Comparison of ENCODE assay signal across 21 cellular contexts in genomic region chr7:131845573-131846337, GRCh38.
DNase-seq lines count a peak whose midpoint lies in the region; ATAC-seq and TF ChIP-seq lines count a peak whose summit lies in the region.
"Had no signal": no experiment of that assay in that cellular context is flagged by ENCODE, and none has a peak within 500 bp of the region (broad histone marks: within the 10 kb centered on the region; RNA-seq: fewer than 3 reads in every experiment).

No MANE protein-coding gene starts in this region.

- H3K4me1 Mint-ChIP-seq in nephron, result peaks cover 56% of the 10 kb centered on the region
- no peaks in the 10 kb centered on the region for H3K4me1 Mint-ChIP-seq in activated CD8-positive, alpha-beta T cell treated with anti-CD3 and anti-CD28 coated beads for 36 hours (ENCODE audit: low read depth)
- H3K4me1 Mint-ChIP-seq: IgD-negative memory B cell had no signal

- intact Hi-C loops in activated CD8-positive, alpha-beta T cell treated with anti-CD3 and anti-CD28 coated beads for 36 hours (cut with micrococcal nuclease), result loop anchor here (5.0 kb wide), 1 partner anchor 158 kb away; no protein-coding TSS in a partner anchor

- peaks cover 12% of the 10 kb centered on the region for H3K27me3 Mint-ChIP-seq in nephron (ENCODE audit: low read depth)
- H3K27me3 Mint-ChIP-seq in activated CD8-positive, alpha-beta T cell treated with anti-CD3 and anti-CD28 coated beads for 36 hours, result no peaks in the 10 kb centered on the region

- H3K36me3 Mint-ChIP-seq in nephron (ENCODE audit: low read depth), result no peaks in the 10 kb centered on the region
- H3K36me3 Mint-ChIP-seq in activated CD8-positive, alpha-beta T cell treated with anti-CD3 and anti-CD28 coated beads for 36 hours (ENCODE audit: low read depth), result no peaks in the 10 kb centered on the region
- H3K36me3 Mint-ChIP-seq in activated naive CD4-positive, alpha-beta T cell treated with anti-CD3 and anti-CD28 coated beads, Interleukin-2, amount 50 U/mL, for 72 hours, result no peaks in the 10 kb centered on the region
- H3K36me3 Mint-ChIP-seq: IgD-negative memory B cell had no signal

- no peak for ATAC-seq in activated CD8-positive, alpha-beta T cell treated with anti-CD3 and anti-CD28 coated beads for 36 hours
- ATAC-seq in activated naive CD4-positive, alpha-beta T cell treated with anti-CD3 and anti-CD28 coated beads, Interleukin-2, amount 50 U/mL, for 72 hours, result no peak

- CTCF ChIA-PET in activated CD8-positive, alpha-beta T cell treated with anti-CD3 and anti-CD28 coated beads for 36 hours (lab: Charles Lee), result interaction anchor here (1.5 to 2.6 kb wide), 2 partner anchors 13 to 15 kb away, joined by 6 read pairs; no protein-coding TSS in a partner anchor

- no peak overlapping the region for H3K4me3 Mint-ChIP-seq in nephron
- H3K4me3 Mint-ChIP-seq in activated CD8-positive, alpha-beta T cell treated with anti-CD3 and anti-CD28 coated beads for 36 hours, result no peak overlapping the region
- H3K4me3 Mint-ChIP-seq: CD4-positive, alpha-beta T cell; IgD-negative memory B cell; T-helper 1 cell treated with Interleukin-12 subunit alpha and Interleukin-12 subunit beta and Interleukin-4 antibody, amounts not matched to agents 30 μg/mL and 1 μg/mL, for 36 hours had no signal

- POLR2A ChIA-PET in activated CD8-positive, alpha-beta T cell treated with anti-CD3 and anti-CD28 coated beads for 36 hours (lab: Charles Lee), result no interaction called here

- peaks cover 3% of the 10 kb centered on the region for H3K9me3 Mint-ChIP-seq in nephron
- no peaks in the 10 kb centered on the region for H3K9me3 Mint-ChIP-seq in activated CD8-positive, alpha-beta T cell treated with anti-CD3 and anti-CD28 coated beads for 36 hours
- H3K9me3 Mint-ChIP-seq in activated naive CD4-positive, alpha-beta T cell treated with anti-CD3 and anti-CD28 coated beads, Interleukin-2, amount 50 U/mL, for 72 hours, result no peaks in the 10 kb centered on the region
- H3K9me3 Mint-ChIP-seq: CD4-positive, alpha-beta T cell; T-helper 1 cell treated with Interleukin-12 subunit alpha and Interleukin-12 subunit beta and Interleukin-4 antibody, amounts not matched to agents 30 μg/mL and 1 μg/mL, for 36 hours had no signal

- DNase-seq in NCI-H1417 (lab: John Stamatoyannopoulos, UW) (peak; percentile 21 to 63 (median 23)), NCI-H1417 treated with DMSO at 0.1 percent for 48 hours (lab: John Stamatoyannopoulos, UW) (no peak), DMS79 treated with DMSO at 0.1 percent for 48 hours (lab: John Stamatoyannopoulos, UW) (peak; percentile 80), SHP77 (lab: John Stamatoyannopoulos, UW) (peak; percentile 12 to 27)
- DNase-seq in activated CD8-positive, alpha-beta T cell treated with anti-CD3 and anti-CD28 coated beads for 36 hours, result no peak
- DNase-seq in activated naive CD4-positive, alpha-beta T cell treated with anti-CD3 and anti-CD28 coated beads, Interleukin-2, amount 50 U/mL, for 72 hours (ENCODE audit: low spot score in 2 of 2), result no peak
- DNase-seq: AML-193; CD4-positive, alpha-beta T cell; GF-D8; GOT3; MM.1S; NCI-H2081 treated with DMSO at 0.1 percent for 48 hours; NCI-H446 treated with DMSO at 0.1 percent for 48 hours; NCI-H526; NCI-H82; SIG-M5; SK-N-SH; SW 1271 had no signal

- peak overlapping the region in 2 of 3 experiments; percentile 30 to 59 for H3K27ac Mint-ChIP-seq in nephron
- no peak overlapping the region for H3K27ac Mint-ChIP-seq in activated CD8-positive, alpha-beta T cell treated with anti-CD3 and anti-CD28 coated beads for 36 hours
- no peak overlapping the region for H3K27ac Mint-ChIP-seq in activated naive CD4-positive, alpha-beta T cell treated with anti-CD3 and anti-CD28 coated beads, Interleukin-2, amount 50 U/mL, for 72 hours
- H3K27ac Mint-ChIP-seq: CD4-positive, alpha-beta T cell; T-helper 1 cell treated with Interleukin-12 subunit alpha and Interleukin-12 subunit beta and Interleukin-4 antibody, amounts not matched to agents 30 μg/mL and 1 μg/mL, for 36 hours had no signal

- no peak for TF ChIP-seq CTCF in nephron (IDR thresholded peaks at IDR 0.05; ENCODE audit: unreplicated experiment in 3 of 3)
- no peak for TF ChIP-seq CTCF in activated CD8-positive, alpha-beta T cell treated with anti-CD3 and anti-CD28 coated beads for 36 hours (IDR thresholded peaks at IDR 0.05)

Comparison
In these comparisons a context has a peak if more than half of its experiments do, and no peak if none do; other contexts are left out.
1. DNase-seq: peak in NCI-H1417 (3 of 3), DMS79 treated with DMSO at 0.1 percent for 48 hours (single experiment) and SHP77 (2 of 2); none in NCI-H1417 treated with DMSO at 0.1 percent for 48 hours (single experiment), activated CD8-positive, alpha-beta T cell treated with anti-CD3 and anti-CD28 coated beads for 36 hours (single experiment) and activated naive CD4-positive, alpha-beta T cell treated with anti-CD3 and anti-CD28 coated beads, Interleukin-2, amount 50 U/mL, for 72 hours (0 of 2).
2. H3K27ac Mint-ChIP-seq: peak in nephron (2 of 3); none in activated CD8-positive, alpha-beta T cell treated with anti-CD3 and anti-CD28 coated beads for 36 hours (single experiment) and activated naive CD4-positive, alpha-beta T cell treated with anti-CD3 and anti-CD28 coated beads, Interleukin-2, amount 50 U/mL, for 72 hours (0 of 2).